In genomic region chr9:112751059-112751795, GRCh38 we compare ENCODE assay signal across 8 cellular contexts. TPM values are rescaled to one million over a fixed set of nuclear protein-coding genes. Genes with fewer than 3 reads are reported as not detected.
DNase-seq lines count a peak whose midpoint lies in the region; ATAC-seq and TF ChIP-seq lines count a peak whose summit lies in the region.

No MANE protein-coding gene starts in this region.

- DNase-seq in AML-193 (lab: John Stamatoyannopoulos, UW) (peak; percentile 40 to 42), NCI-H526 treated with DMSO at 0.1 percent for 48 hours (lab: John Stamatoyannopoulos, UW) (peak; percentile 44), endodermal cell (peak; percentile 90), memory B cell (ENCODE audit: low spot score in 2 of 2) (peak in 1 of 2 donors; percentile 28)
- DNase-seq in activated CD8-positive, alpha-beta T cell treated with anti-CD3 and anti-CD28 coated beads, Interleukin-2, amount 10 ng/mL, durations not matched to agents 7 days and 5 days = peak; percentile 63
- DNase-seq in stimulated activated naive CD4-positive, alpha-beta T cell (lab: John Stamatoyannopoulos, UW) = peak in 4 of 6 experiments; percentile 14 to 36 (median 30)

- no peaks in the 10 kb centered on the region for H3K36me3 ChIP-seq in endodermal cell (ENCODE audit: control insufficient read depth, insufficient read depth, low read length)

- no peak for TF ChIP-seq CTCF in endodermal cell (conservative IDR thresholded peaks at IDR 0.05)

- H3K27ac ChIP-seq in endodermal cell (ENCODE audit: low read depth, low read length) = peak overlapping the region; percentile 55

- H3K4me1 Mint-ChIP-seq in activated CD8-positive, alpha-beta T cell treated with anti-CD3 and anti-CD28 coated beads, Interleukin-2, amount 10 ng/mL, durations not matched to agents 7 days and 5 days (ENCODE audit: low read depth) = peaks cover 76% of the 10 kb centered on the region
- H3K4me1 Mint-ChIP-seq in endodermal cell (peaks cover 33% of the 10 kb centered on the region), memory B cell (peaks cover 31% of the 10 kb centered on the region)

- peak overlapping the region; percentile 75 for H3K9ac ChIP-seq in endodermal cell (ENCODE audit: extremely low read depth, low read length, poor library complexity, severe bottlenecking)

- H3K9me3 ChIP-seq in endodermal cell (ENCODE audit: control insufficient read depth, low read length) = no peaks in the 10 kb centered on the region

- POLR2A ChIA-PET in activated CD8-positive, alpha-beta T cell treated with anti-CD3 and anti-CD28 coated beads, Interleukin-2, amount 10 ng/mL, durations not matched to agents 7 days and 5 days (lab: Charles Lee) = interaction anchor here (1.0 to 1.9 kb wide), 2 partner anchors 33 to 372 kb away, joined by 4 to 7 read pairs; partner anchors contain the start of genes HSDL2 and INIP

- peak overlapping the region; percentile 76 for H3K4me3 Mint-ChIP-seq in activated CD8-positive, alpha-beta T cell treated with anti-CD3 and anti-CD28 coated beads, Interleukin-2, amount 10 ng/mL, durations not matched to agents 7 days and 5 days
- H3K4me3 Mint-ChIP-seq in endodermal cell (peak overlapping the region; percentile 72), memory B cell (peak overlapping the region; percentile 86)

- ATAC-seq in GM19023 (IDR thresholded peaks at IDR 0.05; ENCODE audit: unreplicated experiment) (peak; percentile 27), HG03159 (IDR thresholded peaks at IDR 0.05; ENCODE audit: unreplicated experiment) (peak; percentile 40), memory B cell (ENCODE audit: low read depth) (peak; percentile 20)
- ATAC-seq in activated CD8-positive, alpha-beta T cell treated with anti-CD3 and anti-CD28 coated beads, Interleukin-2, amount 10 ng/mL, durations not matched to agents 7 days and 5 days = peak; percentile 14

- 1% methylated on average over 16 to 49 of the region's 49 CpGs for WGBS in endodermal cell (ENCODE audit: insufficient coverage in 1 of 2, insufficient read length in 1 of 2), 2 experiments

- no peaks in the 10 kb centered on the region for H3K27me3 Mint-ChIP-seq in activated CD8-positive, alpha-beta T cell treated with anti-CD3 and anti-CD28 coated beads, Interleukin-2, amount 10 ng/mL, durations not matched to agents 7 days and 5 days (ENCODE audit: low read depth)
- H3K27me3 Mint-ChIP-seq in endodermal cell (ENCODE audit: insufficient read depth) (peaks cover 2% of the 10 kb centered on the region), memory B cell (no peaks in the 10 kb centered on the region)

- peak overlapping the region; percentile 66 for H3K27ac Mint-ChIP-seq in activated CD8-positive, alpha-beta T cell treated with anti-CD3 and anti-CD28 coated beads, Interleukin-2, amount 10 ng/mL, durations not matched to agents 7 days and 5 days
- H3K27ac Mint-ChIP-seq in endodermal cell = peak overlapping the region; percentile 90
- no peak overlapping the region for H3K27ac Mint-ChIP-seq in memory B cell

- CTCF ChIA-PET in activated CD8-positive, alpha-beta T cell treated with anti-CD3 and anti-CD28 coated beads, Interleukin-2, amount 10 ng/mL, durations not matched to agents 7 days and 5 days (lab: Charles Lee) = interaction anchor here (1.9 to 3.5 kb wide), 2 partner anchors 33 to 42 kb away, joined by 12 to 22 read pairs; partner anchors contain the start of gene INIP

- peaks cover 13% of the 10 kb centered on the region for H3K4me1 ChIP-seq in endodermal cell (ENCODE audit: control insufficient read depth, insufficient read depth, low read length)

- H3K36me3 Mint-ChIP-seq in activated CD8-positive, alpha-beta T cell treated with anti-CD3 and anti-CD28 coated beads, Interleukin-2, amount 10 ng/mL, durations not matched to agents 7 days and 5 days (ENCODE audit: low read depth) = peaks cover 3% of the 10 kb centered on the region
- H3K36me3 Mint-ChIP-seq in endodermal cell (ENCODE audit: low read depth) (no peaks in the 10 kb centered on the region), memory B cell (peaks cover 3% of the 10 kb centered on the region)

- H3K4me3 ChIP-seq in endodermal cell (ENCODE audit: low read length) = peak overlapping the region; percentile 90

- no peaks in the 10 kb centered on the region for H3K27me3 ChIP-seq in endodermal cell (ENCODE audit: control insufficient read depth, insufficient read depth, low read length, poor library complexity, severe bottlenecking)

- H3K9me3 Mint-ChIP-seq in activated CD8-positive, alpha-beta T cell treated with anti-CD3 and anti-CD28 coated beads, Interleukin-2, amount 10 ng/mL, durations not matched to agents 7 days and 5 days (ENCODE audit: insufficient read depth) = no peaks in the 10 kb centered on the region
- H3K9me3 Mint-ChIP-seq in endodermal cell (no peaks in the 10 kb centered on the region), memory B cell (no peaks in the 10 kb centered on the region)

RNA-seq across cellular contexts. Expression of gene SNX30, which starts 0.7 kb away (rescaled TPM):
- 1 to 10 TPM; 5.5 to 7.2 TPM for total RNA-seq in activated CD8-positive, alpha-beta T cell treated with anti-CD3 and anti-CD28 coated beads, Interleukin-2, amount 10 ng/mL, durations not matched to agents 7 days and 5 days
- total RNA-seq in endodermal cell = 10 to 100 TPM; 11.8 to 14.8 TPM
- polyA plus RNA-seq in endodermal cell (2013, experiment 1 of 2) = 11.6 TPM
- 13.8 TPM for polyA plus RNA-seq in endodermal cell (2013, experiment 2 of 2)

RNA-seq across cellular contexts. Expression of gene INIP, which starts 33.3 kb away (rescaled TPM):
- total RNA-seq in activated CD8-positive, alpha-beta T cell treated with anti-CD3 and anti-CD28 coated beads, Interleukin-2, amount 10 ng/mL, durations not matched to agents 7 days and 5 days = 10 to 100 TPM; 32.1 to 32.8 TPM
- total RNA-seq in endodermal cell = 10 to 100 TPM; 16.1 to 19.3 TPM
- polyA plus RNA-seq in endodermal cell (2013, experiment 1 of 2) = 21.9 TPM
- polyA plus RNA-seq in endodermal cell (2013, experiment 2 of 2) = 20.0 TPM
